Comparison of ENCODE assay signal across 11 cellular contexts in the genomic region with DNA sequence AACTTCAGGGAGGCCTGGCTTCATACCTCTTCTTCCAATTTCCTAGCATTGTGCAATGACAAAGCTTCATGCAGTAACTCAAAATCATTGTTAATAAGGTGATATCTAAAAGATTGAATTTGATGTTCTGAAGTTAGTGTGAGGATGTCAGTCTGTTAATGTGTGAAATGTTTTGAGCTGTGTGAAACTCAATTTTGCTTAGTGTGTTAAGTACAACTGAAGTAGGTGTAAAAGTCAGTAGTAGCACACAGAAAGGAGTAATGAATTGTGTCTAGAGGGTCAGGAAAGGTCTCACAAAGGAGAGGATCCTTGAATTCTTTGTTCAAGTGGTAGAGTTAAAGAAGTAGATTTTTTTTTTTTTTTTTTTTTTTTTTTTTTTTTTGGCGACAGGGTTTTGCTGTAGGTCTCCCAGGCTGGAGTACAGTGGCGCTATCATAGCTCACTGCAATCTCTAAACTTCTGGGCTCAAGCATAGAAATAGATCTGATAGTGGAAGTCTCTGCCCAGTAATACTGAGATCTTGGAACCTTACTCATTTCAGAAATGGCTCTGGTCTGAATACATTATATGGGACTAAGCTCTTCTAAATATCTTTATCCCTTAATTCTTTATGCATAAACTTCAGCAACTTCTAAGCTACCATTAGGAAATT.
DNase-seq lines count a peak whose midpoint lies in the region; ATAC-seq and TF ChIP-seq lines count a peak whose summit lies in the region.
"Had no signal": no experiment of that assay in that cellular context is flagged by ENCODE, and none has a peak within 500 bp of the region (broad histone marks: within the 10 kb centered on the region; RNA-seq: fewer than 3 reads in every experiment).

No MANE protein-coding gene starts in this region.

- WGBS in adrenal gland, 4 donors: 82 to 95% (median 88%) methylated on average over 2 of the region's 2 CpGs

- no peaks in the 10 kb centered on the region for H3K9me3 ChIP-seq in adrenal gland (replicated peaks in 1 of 3)

- POLR2A ChIA-PET in activated B cell treated with CpG ODN at 0.5 μM for 24 hours (lab: Charles Lee): interaction anchor here (0.6 to 1.1 kb wide), 4 partner anchors 10 to 111 kb away, joined by 3 read pairs; no protein-coding TSS in a partner anchor

- H3K27me3 Mint-ChIP-seq in activated B cell treated with CpG ODN at 0.5 μM for 24 hours: no peaks in the 10 kb centered on the region

- in situ Hi-C loops in brain microvascular endothelial cell (cut with HindIII; ENCODE audit: low pct_ligation_motif_present, low sequenced_read_pairs): no loop called here

- ATAC-seq in GM18498 (IDR thresholded peaks at IDR 0.05; ENCODE audit: unreplicated experiment): peak; percentile 76
- peak; percentile 82 for ATAC-seq in GM19452 (IDR thresholded peaks at IDR 0.05; ENCODE audit: unreplicated experiment)
- ATAC-seq in HG02981 (IDR thresholded peaks at IDR 0.05; ENCODE audit: unreplicated experiment): peak; percentile 80
- peak; percentile 62 for ATAC-seq in activated B cell treated with CpG ODN at 0.5 μM for 24 hours (ENCODE audit: low read depth)

- H3K27ac Mint-ChIP-seq in activated B cell treated with CpG ODN at 0.5 μM for 24 hours: no peak overlapping the region

- H3K36me3 ChIP-seq in adrenal gland (replicated peaks in 1 of 2) (no peaks in the 10 kb centered on the region), brain microvascular endothelial cell (replicated peaks) (no peaks in the 10 kb centered on the region)

- no peak overlapping the region for H3K27ac ChIP-seq in adrenal gland
- no peak overlapping the region for H3K27ac ChIP-seq in brain microvascular endothelial cell
- H3K27ac ChIP-seq: SK-N-MC had no signal

- TF ChIP-seq CTCF in activated B cell treated with CpG ODN at 0.5 μM for 24 hours (IDR thresholded peaks at IDR 0.05) (no peak), adrenal gland (IDR thresholded peaks at IDR 0.05) (no peak), brain microvascular endothelial cell (IDR thresholded peaks at IDR 0.05; ENCODE audit: low read depth, low read length, missing control alignments) (no peak)

- intact Hi-C loops in activated B cell treated with CpG ODN at 0.5 μM for 24 hours (cut with micrococcal nuclease): loop anchor here (2.0 to 5.0 kb wide), 2 partner anchors 16 to 36 kb away; no protein-coding TSS in a partner anchor
- intact Hi-C loops in adrenal gland (cut with DNase I): no loop called here

- CTCF ChIA-PET in activated B cell treated with CpG ODN at 0.5 μM for 24 hours (lab: Charles Lee): no interaction called here

- no peak overlapping the region for H3K4me3 Mint-ChIP-seq in activated B cell treated with CpG ODN at 0.5 μM for 24 hours

- DNase-seq in activated B cell treated with CpG ODN at 0.5 μM for 24 hours: no peak
- no peak for DNase-seq in adrenal gland
- no peak for DNase-seq in brain microvascular endothelial cell
- DNase-seq in A172 (ENCODE audit: low spot score): no peak
- DNase-seq in CD1c-positive myeloid dendritic cell (ENCODE audit: extremely low spot score): no peak
- DNase-seq: effector CD4-positive, alpha-beta T cell; NCI-H187 treated with DMSO at 0.1 percent for 48 hours had no signal

- H3K27me3 ChIP-seq in adrenal gland: no peaks in the 10 kb centered on the region
- no peaks in the 10 kb centered on the region for H3K27me3 ChIP-seq in brain microvascular endothelial cell (replicated peaks)

- H3K4me3 ChIP-seq in adrenal gland: no peak overlapping the region
- H3K4me3 ChIP-seq in brain microvascular endothelial cell (ENCODE audit: low read depth, low read length): no peak overlapping the region
- H3K4me3 ChIP-seq: SK-N-MC had no signal

- peaks cover 0 to 5% of the 10 kb centered on the region in 2 donors for H3K4me1 ChIP-seq in adrenal gland (replicated peaks in 1 of 2)

- H3K36me3 Mint-ChIP-seq in activated B cell treated with CpG ODN at 0.5 μM for 24 hours (ENCODE audit: low read depth): peaks cover 27% of the 10 kb centered on the region

- no peak for TF ChIP-seq POLR2A in adrenal gland (IDR thresholded peaks at IDR 0.05)

- peaks cover 69% of the 10 kb centered on the region for H3K4me1 Mint-ChIP-seq in activated B cell treated with CpG ODN at 0.5 μM for 24 hours

- no peaks in the 10 kb centered on the region for H3K9me3 Mint-ChIP-seq in activated B cell treated with CpG ODN at 0.5 μM for 24 hours
